Comparison of ENCODE assay signal across 8 cellular contexts in genomic region chr15:71743861-71744382, GRCh38.
DNase-seq lines count a peak whose midpoint lies in the region; ATAC-seq and TF ChIP-seq lines count a peak whose summit lies in the region.

No MANE protein-coding gene starts in this region.

- no peak overlapping the region for H3K27ac Mint-ChIP-seq in CD4-positive, alpha-beta T cell

- no peak for ATAC-seq in CD4-positive, alpha-beta T cell (ENCODE audit: poor library complexity)
- ATAC-seq in GM18498 (IDR thresholded peaks at IDR 0.05; ENCODE audit: unreplicated experiment) (no peak), HG03439 (IDR thresholded peaks at IDR 0.05; ENCODE audit: unreplicated experiment) (no peak)

- H3K27ac ChIP-seq in CD4-positive, alpha-beta T cell (ENCODE audit: low read depth, low read length), result no peak overlapping the region

- no peaks in the 10 kb centered on the region for H3K27me3 ChIP-seq in CD4-positive, alpha-beta T cell (ENCODE audit: control insufficient read depth, insufficient read depth, low read length)

- POLR2A ChIA-PET in CD4-positive, alpha-beta T cell (lab: Charles Lee), result no interaction called here

- peaks cover 12% of the 10 kb centered on the region for H3K27me3 Mint-ChIP-seq in CD4-positive, alpha-beta T cell

- CTCF ChIA-PET in CD4-positive, alpha-beta T cell (lab: Charles Lee), result interaction anchor here (0.6 to 3.3 kb wide), 14 partner anchors 9 to 1341 kb away, joined by 3 to 22 read pairs (median 4); no protein-coding TSS in a partner anchor

- H3K9me3 ChIP-seq in CD4-positive, alpha-beta T cell (ENCODE audit: control insufficient read depth, low read length), result no peaks in the 10 kb centered on the region

- DNase-seq in CD4-positive, alpha-beta T cell, result peak; percentile 13 to 58 (median 44)
- peak; percentile 45 for DNase-seq in HK-2 (ENCODE audit: unreplicated experiment)
- DNase-seq in RPMI8226, result peak; percentile 86
- peak; percentile 82 for DNase-seq in activated effector memory CD4-positive, alpha-beta T cell treated with anti-CD3 and anti-CD28 coated beads, Interleukin-2, amount 50 U/mL, for 16 hours
- peak; percentile 68 for DNase-seq in glomerular visceral epithelial cell (ENCODE audit: extremely low spot score)
- peak; percentile 50 for DNase-seq in retina

- no peaks in the 10 kb centered on the region for H3K9me3 Mint-ChIP-seq in CD4-positive, alpha-beta T cell

- no peaks in the 10 kb centered on the region for H3K36me3 Mint-ChIP-seq in CD4-positive, alpha-beta T cell (ENCODE audit: low read depth)

- H3K4me3 Mint-ChIP-seq in CD4-positive, alpha-beta T cell, result no peak overlapping the region

- peak; percentile 93 for TF ChIP-seq CTCF in CD4-positive, alpha-beta T cell (IDR thresholded peaks at IDR 0.05)

- intact Hi-C loops in CD4-positive, alpha-beta T cell (cut with DNase I, micrococcal nuclease), result loop anchor here (1.0 to 5.0 kb wide), 3 partner anchors 57 to 412 kb away; no protein-coding TSS in a partner anchor

- no peaks in the 10 kb centered on the region for H3K4me1 Mint-ChIP-seq in CD4-positive, alpha-beta T cell (ENCODE audit: low read depth)
